ENCODE assay signal across 8 cellular contexts in genomic region chr4:166091914-166092510, GRCh38.
DNase-seq lines count a peak whose midpoint lies in the region; ATAC-seq and TF ChIP-seq lines count a peak whose summit lies in the region.

No MANE protein-coding gene starts in this region.

- H3K4me1 Mint-ChIP-seq in activated T-cell treated with anti-CD3 and anti-CD28 coated beads, Interleukin-2, amount 50 U/mL, for 4 hours (ENCODE audit: low read depth) = no peaks in the 10 kb centered on the region

- H2AFZ ChIP-seq in Karpas-422 (ENCODE audit: low read length) = no peak overlapping the region

- H3K4me3 ChIP-seq in GM06990 (replicated peaks; ENCODE audit: low read depth, low read length) (no peak overlapping the region), Karpas-422 (ENCODE audit: low read length) (no peak overlapping the region), RWPE2 (ENCODE audit: severe bottlenecking) (no peak overlapping the region), fibroblast of pulmonary artery (replicated peaks; ENCODE audit: low read depth, low read length) (no peak overlapping the region), skeletal muscle cell (ENCODE audit: low read depth, low read length) (no peak overlapping the region)

- H3K27me3 ChIP-seq in GM06990 (replicated peaks; ENCODE audit: control insufficient read depth, insufficient read depth, low read length) = no peaks in the 10 kb centered on the region; the same call in 1 of the 2 replicates
- H3K27me3 ChIP-seq in Karpas-422 (ENCODE audit: low read length) = no peaks in the 10 kb centered on the region
- no peaks in the 10 kb centered on the region for H3K27me3 ChIP-seq in RWPE2 (ENCODE audit: insufficient read depth, poor library complexity, severe bottlenecking)

- H4K20me1 ChIP-seq in Karpas-422 (ENCODE audit: insufficient read depth, low read depth, low read length) = no peaks in the 10 kb centered on the region

- H3K27ac ChIP-seq in Karpas-422 (ENCODE audit: low read length) (no peak overlapping the region), RWPE2 (ENCODE audit: poor library complexity, severe bottlenecking) (no peak overlapping the region)

- H3K9ac ChIP-seq in Karpas-422 (ENCODE audit: low read length) = no peak overlapping the region

- H3K79me2 ChIP-seq in Karpas-422 (ENCODE audit: low read length) = no peaks in the 10 kb centered on the region

- no peak overlapping the region for H3K4me3 Mint-ChIP-seq in activated T-cell treated with anti-CD3 and anti-CD28 coated beads, Interleukin-2, amount 50 U/mL, for 4 hours

- no peaks in the 10 kb centered on the region for H3K9me3 Mint-ChIP-seq in activated T-cell treated with anti-CD3 and anti-CD28 coated beads, Interleukin-2, amount 50 U/mL, for 4 hours

- ATAC-seq in GM21717 (IDR thresholded peaks at IDR 0.05; ENCODE audit: unreplicated experiment) (peak; percentile 77), RWPE2 (ENCODE audit: low read depth) (peak; percentile 46; the same call in 1 of the 3 replicates), HG03045 (IDR thresholded peaks at IDR 0.05; ENCODE audit: unreplicated experiment) (no peak)
- ATAC-seq in activated T-cell treated with anti-CD3 and anti-CD28 coated beads, Interleukin-2, amount 50 U/mL, for 4 hours = no peak

- H3K9me2 ChIP-seq in Karpas-422 (replicated peaks; ENCODE audit: insufficient read depth, low read length) = no peaks in the 10 kb centered on the region

- no peaks in the 10 kb centered on the region for H3K36me3 Mint-ChIP-seq in activated T-cell treated with anti-CD3 and anti-CD28 coated beads, Interleukin-2, amount 50 U/mL, for 4 hours (ENCODE audit: insufficient read depth)

- H3K9me3 ChIP-seq in Karpas-422 (ENCODE audit: low read length) (no peaks in the 10 kb centered on the region), RWPE2 (ENCODE audit: severe bottlenecking) (no peaks in the 10 kb centered on the region)

- no peaks in the 10 kb centered on the region for H3K4me1 ChIP-seq in Karpas-422 (ENCODE audit: low read length)
- H3K4me1 ChIP-seq in RWPE2 (ENCODE audit: insufficient read depth, poor library complexity, severe bottlenecking) = peaks cover 8% of the 10 kb centered on the region

- no peaks in the 10 kb centered on the region for H3K27me3 Mint-ChIP-seq in activated T-cell treated with anti-CD3 and anti-CD28 coated beads, Interleukin-2, amount 50 U/mL, for 4 hours (ENCODE audit: low read depth)

- TF ChIP-seq CTCF in GM06990 (IDR thresholded peaks at IDR 0.05; ENCODE audit: insufficient read depth, low read length, poor library complexity, severe bottlenecking) (peak; percentile 56), RWPE2 (IDR thresholded peaks at IDR 0.05; ENCODE audit: poor library complexity, severe bottlenecking) (peak; percentile 95), fibroblast of pulmonary artery (IDR thresholded peaks at IDR 0.05; ENCODE audit: low read length, missing control alignments) (peak; percentile 71)

- H3K36me3 ChIP-seq in GM06990 (ENCODE audit: control insufficient read depth, insufficient read depth, low read length) (no peaks in the 10 kb centered on the region), Karpas-422 (ENCODE audit: insufficient read depth, low read length) (no peaks in the 10 kb centered on the region), RWPE2 (ENCODE audit: low read depth) (0 out of 2 replicates have a peak, but pooled peaks cover 3% of the 10 kb centered on the region)

- H3K4me2 ChIP-seq in Karpas-422 (ENCODE audit: low read depth, low read length, poor library complexity, severe bottlenecking) = no peak overlapping the region

- DNase-seq in GM06990 (ENCODE audit: extremely low read depth, insufficient read length) (peak; percentile 2), Karpas-422 (peak; percentile 84), RWPE2 (ENCODE audit: low spot score) (no peak), fibroblast of pulmonary artery (ENCODE audit: low read depth) (peak; percentile 73), skeletal muscle cell (ENCODE audit: low read depth) (peak; percentile 6)
- no peak for DNase-seq in activated T-cell treated with anti-CD3 and anti-CD28 coated beads, Interleukin-2, amount 50 U/mL, for 4 hours

Comparison
In these comparisons a context has a peak if more than half of its experiments do, and no peak if none do; other contexts are left out.
1. DNase-seq: peak in GM06990 (single experiment), Karpas-422 (single experiment), fibroblast of pulmonary artery (single experiment) and skeletal muscle cell (single experiment); none in RWPE2 (single experiment) and activated T-cell treated with anti-CD3 and anti-CD28 coated beads, Interleukin-2, amount 50 U/mL, for 4 hours (single experiment).
2. ATAC-seq: peak in GM21717 (single experiment) and RWPE2 (single experiment); none in activated T-cell treated with anti-CD3 and anti-CD28 coated beads, Interleukin-2, amount 50 U/mL, for 4 hours (0 of 2) and HG03045 (single experiment).
3. Peak in every context shown above with its lines, with median percentiles within 50 percentile points of each other: CTCF ChIP-seq.